Comparison of ENCODE assay signal across 8 cellular contexts in the genomic region with DNA sequence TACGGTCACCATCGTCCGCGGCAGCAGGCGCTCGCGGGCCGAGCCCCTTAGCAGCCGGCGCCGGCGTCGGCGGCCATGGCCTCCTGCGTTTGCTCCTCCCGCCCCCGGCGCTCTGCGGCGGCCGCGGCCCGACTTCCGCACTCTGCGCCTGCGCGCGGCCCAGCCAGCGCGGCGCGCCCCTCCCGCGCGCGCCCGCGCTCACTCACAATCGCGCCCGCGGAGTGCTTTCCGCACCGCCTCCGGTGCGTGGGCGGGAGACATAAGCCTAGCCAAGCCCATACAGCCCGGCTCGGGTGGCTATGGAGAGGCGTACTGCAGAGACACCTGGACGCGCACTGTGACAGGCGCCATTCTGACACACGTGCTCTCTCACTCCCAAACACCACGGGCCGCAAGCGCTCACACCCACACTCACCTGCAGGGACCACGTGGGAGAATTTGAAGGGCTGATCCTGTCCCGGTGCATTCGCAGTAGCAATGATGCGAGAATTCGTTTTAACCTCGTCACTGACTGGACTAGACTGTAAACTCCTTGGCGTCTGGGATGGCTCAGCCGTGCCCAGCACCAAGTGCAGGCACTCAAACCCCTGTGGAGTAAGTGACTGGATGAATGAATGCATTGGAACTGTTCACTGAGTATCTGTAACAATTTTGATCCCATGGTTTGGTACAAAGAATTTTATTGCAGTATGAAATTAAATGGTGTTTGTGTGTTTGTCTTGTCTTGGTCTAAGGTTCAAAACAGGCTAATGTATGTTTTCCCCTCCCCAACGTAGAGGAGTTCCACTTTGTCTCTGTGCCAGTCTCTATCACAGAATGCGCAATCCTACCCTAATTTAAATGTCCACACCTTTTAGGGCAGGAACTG. TPM values are rescaled to one million over a fixed set of nuclear protein-coding genes. Genes with fewer than 3 reads are reported as not detected.
A peak's percentile ranks its signal among the peaks of the same experiment; 100 is the strongest.
DNase-seq lines count a peak whose midpoint lies in the region; ATAC-seq and TF ChIP-seq lines count a peak whose summit lies in the region.

A gene with protein sequence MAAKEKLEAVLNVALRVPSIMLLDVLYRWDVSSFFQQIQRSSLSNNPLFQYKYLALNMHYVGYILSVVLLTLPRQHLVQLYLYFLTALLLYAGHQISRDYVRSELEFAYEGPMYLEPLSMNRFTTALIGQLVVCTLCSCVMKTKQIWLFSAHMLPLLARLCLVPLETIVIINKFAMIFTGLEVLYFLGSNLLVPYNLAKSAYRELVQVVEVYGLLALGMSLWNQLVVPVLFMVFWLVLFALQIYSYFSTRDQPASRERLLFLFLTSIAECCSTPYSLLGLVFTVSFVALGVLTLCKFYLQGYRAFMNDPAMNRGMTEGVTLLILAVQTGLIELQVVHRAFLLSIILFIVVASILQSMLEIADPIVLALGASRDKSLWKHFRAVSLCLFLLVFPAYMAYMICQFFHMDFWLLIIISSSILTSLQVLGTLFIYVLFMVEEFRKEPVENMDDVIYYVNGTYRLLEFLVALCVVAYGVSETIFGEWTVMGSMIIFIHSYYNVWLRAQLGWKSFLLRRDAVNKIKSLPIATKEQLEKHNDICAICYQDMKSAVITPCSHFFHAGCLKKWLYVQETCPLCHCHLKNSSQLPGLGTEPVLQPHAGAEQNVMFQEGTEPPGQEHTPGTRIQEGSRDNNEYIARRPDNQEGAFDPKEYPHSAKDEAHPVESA (minus strand): TSS at position 116 of the 868 bp plus-strand sequence. CDS start 5,936 bp downstream, outside the sequence.

- peak within 1 kb of the TSS; percentile 99 for H3K27ac Mint-ChIP-seq in neural crest cell (ENCODE audit: unreplicated experiment)

- H3K4me2 ChIP-seq in KMS-11 = peak within 1 kb of the TSS; percentile 91

- H3K4me1 ChIP-seq in KMS-11 (ENCODE audit: low read depth, poor library complexity, severe bottlenecking) (peaks cover 22% of the 10 kb centered on the region), stomach smooth muscle (ENCODE audit: control insufficient read depth, insufficient read depth, low read length) (peaks cover 4% of the 10 kb centered on the region)

- no peaks in the 10 kb centered on the region for H3K36me3 ChIP-seq in KMS-11 (ENCODE audit: insufficient read depth)
- H3K36me3 ChIP-seq in stomach smooth muscle (ENCODE audit: control insufficient read depth in 2 of 2, insufficient read depth in 2 of 2, low read length in 2 of 2) = no peaks in the 10 kb centered on the region

- peak within 1 kb of the TSS; percentile 96 for H3K4me3 Mint-ChIP-seq in neural crest cell

- peak within 1 kb of the TSS; percentile 82 for H2AFZ ChIP-seq in KMS-11 (ENCODE audit: low read depth)

- H3K9me3 Mint-ChIP-seq in neural crest cell = no peaks in the 10 kb centered on the region

- H3K79me2 ChIP-seq in KMS-11 (ENCODE audit: insufficient read depth, low read depth) = peaks cover 42% of the 10 kb centered on the region

- peaks cover 3% of the 10 kb centered on the region for H3K27me3 Mint-ChIP-seq in neural crest cell (ENCODE audit: low read depth)

- H3K27ac ChIP-seq in KMS-11 = peak within 1 kb of the TSS; percentile 91
- peak within 1 kb of the TSS; percentile 95 for H3K27ac ChIP-seq in RWPE1
- peak within 1 kb of the TSS; percentile 85 for H3K27ac ChIP-seq in stomach smooth muscle (ENCODE audit: low read length)

- peak; percentile 62 for ATAC-seq in GM21786 (IDR thresholded peaks at IDR 0.05; ENCODE audit: unreplicated experiment)

- CTCF ChIA-PET in RWPE1 (lab: Yijun Ruan, JAX) = no interaction called here

- TF ChIP-seq CTCF in KMS-11 (conservative IDR thresholded peaks at IDR 0.05; ENCODE audit: low read depth, low read length) = no peak
- no peak for TF ChIP-seq CTCF in RWPE1 (conservative IDR thresholded peaks at IDR 0.05; ENCODE audit: low read depth)
- no peak for TF ChIP-seq CTCF in neural crest cell (conservative IDR thresholded peaks at IDR 0.05)

- DNase-seq in Daoy (ENCODE audit: low read depth) (peak; percentile 88), RWPE1 (ENCODE audit: low spot score) (peak; percentile 89), fibroblast of the conjunctiva (ENCODE audit: low read depth) (peak; percentile 72), neural crest cell (ENCODE audit: low read depth, low spot score) (peak; percentile 71)
- peak; percentile 92 for DNase-seq in activated T-helper 9 cell treated with anti-CD3 and anti-CD28 coated beads, Interleukin-2, amount 50 U/mL, for 16 hours (ENCODE audit: low read depth)

- H3K27me3 ChIP-seq in KMS-11 (ENCODE audit: insufficient read depth, low read depth) = no peaks in the 10 kb centered on the region
- H3K27me3 ChIP-seq in stomach smooth muscle (ENCODE audit: control insufficient read depth in 1 of 2, insufficient read depth in 2 of 2, low read length in 2 of 2) = no peaks in the 10 kb centered on the region

- POLR2A ChIA-PET in RWPE1 (lab: Yijun Ruan, JAX; ENCODE audit: low non-redundant PET) = no interaction called here

- peak within 1 kb of the TSS; percentile 85 for H3K9ac ChIP-seq in KMS-11
- peak within 1 kb of the TSS; percentile 77 to 92 for H3K9ac ChIP-seq in stomach smooth muscle (ENCODE audit: low read length in 2 of 2)

- H3K4me3 ChIP-seq in KMS-11 (IDR thresholded peaks at IDR 0.05; ENCODE audit: insufficient read depth, low read depth, low read length) (no peak within 1 kb of the TSS), stomach smooth muscle (ENCODE audit: low read length in 2 of 2) (peak within 1 kb of the TSS; percentile 86 to 92)

- H3K4me1 Mint-ChIP-seq in neural crest cell = peaks cover 46% of the 10 kb centered on the region

- H4K20me1 ChIP-seq in KMS-11 (ENCODE audit: insufficient read depth) = no peaks in the 10 kb centered on the region

- H3K36me3 Mint-ChIP-seq in neural crest cell (ENCODE audit: low read depth) = no peaks in the 10 kb centered on the region

- no peaks in the 10 kb centered on the region for H3K9me3 ChIP-seq in stomach smooth muscle (ENCODE audit: control insufficient read depth in 2 of 2, low read length in 2 of 2)

RNA-seq across cellular contexts. Expression of the gene that starts here (rescaled TPM):
- 31.4 and 40.6 TPM in 2 replicates for total RNA-seq in Daoy (2014; rRNA removed; shearing (Covaris generic))
- 92.1 and 95.2 TPM in 2 replicates for total RNA-seq in neural crest cell
